ENCODE assay signal across 1 cellular context in the genomic region with DNA sequence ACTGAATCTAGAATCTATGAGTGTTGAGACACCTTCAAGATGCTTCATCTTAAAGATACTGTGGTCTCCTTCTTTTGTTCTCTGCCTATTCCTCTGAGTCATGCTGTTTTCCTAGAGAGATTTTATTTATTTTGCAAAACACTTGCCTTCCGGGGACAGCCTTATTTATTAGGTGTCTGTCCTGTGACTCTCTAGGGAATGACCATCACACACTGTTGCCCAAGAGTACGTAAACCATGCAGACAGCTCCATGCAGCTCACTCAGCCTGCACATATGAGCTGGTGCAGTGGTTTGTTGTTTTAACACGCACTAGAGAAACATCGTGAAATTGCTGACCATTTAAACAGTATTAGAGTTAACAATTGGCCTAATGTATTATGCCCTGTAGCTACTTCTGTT.
TF ChIP-seq lines count a peak whose summit lies in the region.

No MANE protein-coding gene starts in this region.

TF ChIP-seq in GM23338, 12 proteins besides CTCF, POLR2A, EP300 and RAD21 (continued from another document):
- TF ChIP-seq, protein P1, sequence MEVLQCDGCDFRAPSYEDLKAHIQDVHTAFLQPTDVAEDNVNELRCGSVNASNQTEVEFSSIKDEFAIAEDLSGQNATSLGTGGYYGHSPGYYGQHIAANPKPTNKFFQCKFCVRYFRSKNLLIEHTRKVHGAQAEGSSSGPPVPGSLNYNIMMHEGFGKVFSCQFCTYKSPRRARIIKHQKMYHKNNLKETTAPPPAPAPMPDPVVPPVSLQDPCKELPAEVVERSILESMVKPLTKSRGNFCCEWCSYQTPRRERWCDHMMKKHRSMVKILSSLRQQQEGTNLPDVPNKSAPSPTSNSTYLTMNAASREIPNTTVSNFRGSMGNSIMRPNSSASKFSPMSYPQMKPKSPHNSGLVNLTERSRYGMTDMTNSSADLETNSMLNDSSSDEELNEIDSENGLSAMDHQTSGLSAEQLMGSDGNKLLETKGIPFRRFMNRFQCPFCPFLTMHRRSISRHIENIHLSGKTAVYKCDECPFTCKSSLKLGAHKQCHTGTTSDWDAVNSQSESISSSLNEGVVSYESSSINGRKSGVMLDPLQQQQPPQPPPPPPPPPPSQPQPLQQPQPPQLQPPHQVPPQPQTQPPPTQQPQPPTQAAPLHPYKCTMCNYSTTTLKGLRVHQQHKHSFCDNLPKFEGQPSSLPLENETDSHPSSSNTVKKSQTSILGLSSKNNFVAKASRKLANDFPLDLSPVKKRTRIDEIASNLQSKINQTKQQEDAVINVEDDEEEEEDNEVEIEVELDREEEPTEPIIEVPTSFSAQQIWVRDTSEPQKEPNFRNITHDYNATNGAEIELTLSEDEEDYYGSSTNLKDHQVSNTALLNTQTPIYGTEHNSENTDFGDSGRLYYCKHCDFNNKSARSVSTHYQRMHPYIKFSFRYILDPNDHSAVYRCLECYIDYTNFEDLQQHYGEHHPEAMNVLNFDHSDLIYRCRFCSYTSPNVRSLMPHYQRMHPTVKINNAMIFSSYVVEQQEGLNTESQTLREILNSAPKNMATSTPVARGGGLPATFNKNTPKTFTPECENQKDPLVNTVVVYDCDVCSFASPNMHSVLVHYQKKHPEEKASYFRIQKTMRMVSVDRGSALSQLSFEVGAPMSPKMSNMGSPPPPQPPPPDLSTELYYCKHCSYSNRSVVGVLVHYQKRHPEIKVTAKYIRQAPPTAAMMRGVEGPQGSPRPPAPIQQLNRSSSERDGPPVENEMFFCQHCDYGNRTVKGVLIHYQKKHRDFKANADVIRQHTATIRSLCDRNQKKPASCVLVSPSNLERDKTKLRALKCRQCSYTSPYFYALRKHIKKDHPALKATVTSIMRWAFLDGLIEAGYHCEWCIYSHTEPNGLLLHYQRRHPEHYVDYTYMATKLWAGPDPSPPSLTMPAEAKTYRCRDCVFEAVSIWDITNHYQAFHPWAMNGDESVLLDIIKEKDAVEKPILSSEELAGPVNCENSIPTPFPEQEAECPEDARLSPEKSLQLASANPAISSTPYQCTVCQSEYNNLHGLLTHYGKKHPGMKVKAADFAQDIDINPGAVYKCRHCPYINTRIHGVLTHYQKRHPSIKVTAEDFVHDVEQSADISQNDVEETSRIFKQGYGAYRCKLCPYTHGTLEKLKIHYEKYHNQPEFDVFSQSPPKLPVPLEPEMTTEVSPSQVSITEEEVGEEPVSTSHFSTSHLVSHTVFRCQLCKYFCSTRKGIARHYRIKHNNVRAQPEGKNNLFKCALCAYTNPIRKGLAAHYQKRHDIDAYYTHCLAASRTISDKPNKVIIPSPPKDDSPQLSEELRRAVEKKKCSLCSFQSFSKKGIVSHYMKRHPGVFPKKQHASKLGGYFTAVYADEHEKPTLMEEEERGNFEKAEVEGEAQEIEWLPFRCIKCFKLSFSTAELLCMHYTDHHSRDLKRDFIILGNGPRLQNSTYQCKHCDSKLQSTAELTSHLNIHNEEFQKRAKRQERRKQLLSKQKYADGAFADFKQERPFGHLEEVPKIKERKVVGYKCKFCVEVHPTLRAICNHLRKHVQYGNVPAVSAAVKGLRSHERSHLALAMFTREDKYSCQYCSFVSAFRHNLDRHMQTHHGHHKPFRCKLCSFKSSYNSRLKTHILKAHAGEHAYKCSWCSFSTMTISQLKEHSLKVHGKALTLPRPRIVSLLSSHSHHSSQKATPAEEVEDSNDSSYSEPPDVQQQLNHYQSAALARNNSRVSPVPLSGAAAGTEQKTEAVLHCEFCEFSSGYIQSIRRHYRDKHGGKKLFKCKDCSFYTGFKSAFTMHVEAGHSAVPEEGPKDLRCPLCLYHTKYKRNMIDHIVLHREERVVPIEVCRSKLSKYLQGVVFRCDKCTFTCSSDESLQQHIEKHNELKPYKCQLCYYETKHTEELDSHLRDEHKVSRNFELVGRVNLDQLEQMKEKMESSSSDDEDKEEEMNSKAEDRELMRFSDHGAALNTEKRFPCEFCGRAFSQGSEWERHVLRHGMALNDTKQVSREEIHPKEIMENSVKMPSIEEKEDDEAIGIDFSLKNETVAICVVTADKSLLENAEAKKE (CRISPR knock-in tag; IDR thresholded peaks at IDR 0.05): no peak
- TF ChIP-seq ZNF114 (CRISPR knock-in tag; IDR thresholded peaks at IDR 0.05): no peak
- TF ChIP-seq, protein P2, sequence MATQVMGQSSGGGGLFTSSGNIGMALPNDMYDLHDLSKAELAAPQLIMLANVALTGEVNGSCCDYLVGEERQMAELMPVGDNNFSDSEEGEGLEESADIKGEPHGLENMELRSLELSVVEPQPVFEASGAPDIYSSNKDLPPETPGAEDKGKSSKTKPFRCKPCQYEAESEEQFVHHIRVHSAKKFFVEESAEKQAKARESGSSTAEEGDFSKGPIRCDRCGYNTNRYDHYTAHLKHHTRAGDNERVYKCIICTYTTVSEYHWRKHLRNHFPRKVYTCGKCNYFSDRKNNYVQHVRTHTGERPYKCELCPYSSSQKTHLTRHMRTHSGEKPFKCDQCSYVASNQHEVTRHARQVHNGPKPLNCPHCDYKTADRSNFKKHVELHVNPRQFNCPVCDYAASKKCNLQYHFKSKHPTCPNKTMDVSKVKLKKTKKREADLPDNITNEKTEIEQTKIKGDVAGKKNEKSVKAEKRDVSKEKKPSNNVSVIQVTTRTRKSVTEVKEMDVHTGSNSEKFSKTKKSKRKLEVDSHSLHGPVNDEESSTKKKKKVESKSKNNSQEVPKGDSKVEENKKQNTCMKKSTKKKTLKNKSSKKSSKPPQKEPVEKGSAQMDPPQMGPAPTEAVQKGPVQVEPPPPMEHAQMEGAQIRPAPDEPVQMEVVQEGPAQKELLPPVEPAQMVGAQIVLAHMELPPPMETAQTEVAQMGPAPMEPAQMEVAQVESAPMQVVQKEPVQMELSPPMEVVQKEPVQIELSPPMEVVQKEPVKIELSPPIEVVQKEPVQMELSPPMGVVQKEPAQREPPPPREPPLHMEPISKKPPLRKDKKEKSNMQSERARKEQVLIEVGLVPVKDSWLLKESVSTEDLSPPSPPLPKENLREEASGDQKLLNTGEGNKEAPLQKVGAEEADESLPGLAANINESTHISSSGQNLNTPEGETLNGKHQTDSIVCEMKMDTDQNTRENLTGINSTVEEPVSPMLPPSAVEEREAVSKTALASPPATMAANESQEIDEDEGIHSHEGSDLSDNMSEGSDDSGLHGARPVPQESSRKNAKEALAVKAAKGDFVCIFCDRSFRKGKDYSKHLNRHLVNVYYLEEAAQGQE (IDR thresholded peaks at IDR 0.05; ENCODE audit: unreplicated experiment): no peak
